Comparison of ENCODE assay signal across 14 cellular contexts in the genomic region with DNA sequence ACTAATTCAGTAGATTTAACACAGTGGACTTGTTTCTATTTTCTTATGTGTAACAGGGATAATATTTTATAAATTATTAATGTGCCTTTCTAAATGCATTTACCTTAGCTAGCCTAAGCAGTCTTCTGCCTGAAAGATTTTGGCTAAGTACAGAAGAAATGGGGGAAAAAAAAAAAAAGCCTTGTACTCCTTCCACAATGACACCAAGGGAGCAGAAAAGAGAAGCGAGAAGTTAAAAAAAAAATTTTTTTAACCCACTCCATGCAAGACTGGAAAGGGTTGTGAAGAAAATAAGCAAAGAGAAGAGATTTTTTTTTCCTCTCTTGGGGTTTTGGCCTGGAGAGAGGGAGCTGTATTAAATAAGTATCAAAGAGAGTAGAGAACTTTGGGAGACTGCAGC. TPM values are rescaled to one million over a fixed set of nuclear protein-coding genes. Genes with fewer than 3 reads are reported as not detected.
DNase-seq lines count a peak whose midpoint lies in the region; ATAC-seq and TF ChIP-seq lines count a peak whose summit lies in the region.
"Had no signal": no experiment of that assay in that cellular context is flagged by ENCODE, and none has a peak within 500 bp of the region (broad histone marks: within the 10 kb centered on the region; RNA-seq: fewer than 3 reads in every experiment).

No MANE protein-coding gene starts in this region.

- peaks cover 95% of the 10 kb centered on the region for H3K79me2 ChIP-seq in Karpas-422 (ENCODE audit: low read length)

- no peaks in the 10 kb centered on the region for H3K9me2 ChIP-seq in Karpas-422 (replicated peaks; ENCODE audit: insufficient read depth, low read length)

- H3K27ac Mint-ChIP-seq in activated CD4-positive, alpha-beta T cell treated with anti-CD3 and anti-CD28 coated beads, Interleukin-2, amount 10 ng/mL, durations not matched to agents 24 days and 14 days = peak overlapping the region; percentile 96
- H3K27ac Mint-ChIP-seq in natural killer cell = peak overlapping the region; percentile 83 to 89
- H3K27ac Mint-ChIP-seq: GM23338 had no signal

- H3K27me3 ChIP-seq in Karpas-422 (ENCODE audit: low read length) (no peaks in the 10 kb centered on the region), Peyer's patch (no peaks in the 10 kb centered on the region)
- H3K27me3 ChIP-seq: body of pancreas had no signal

- H3K4me2 ChIP-seq in Karpas-422 (ENCODE audit: low read depth, low read length, poor library complexity, severe bottlenecking) = peak overlapping the region; percentile 46
- H3K4me2 ChIP-seq: GM23338 had no signal

- no peaks in the 10 kb centered on the region for H3K9me3 ChIP-seq in Karpas-422 (ENCODE audit: low read length)
- H3K9me3 ChIP-seq in Peyer's patch = no peaks in the 10 kb centered on the region
- H3K9me3 ChIP-seq: body of pancreas, thoracic aorta had no signal

- H3K4me3 ChIP-seq in Karpas-422 (ENCODE audit: low read length) (no peak overlapping the region), Peyer's patch (no peak overlapping the region)
- H3K4me3 ChIP-seq: body of pancreas, GM23338, thoracic aorta had no signal

- H2AFZ ChIP-seq in Karpas-422 (ENCODE audit: low read length) = 0 out of 2 replicates have a peak overlapping the region, but pooled peaks have one; percentile 18
- H2AFZ ChIP-seq: GM23338 had no signal

- H3K9ac ChIP-seq in Karpas-422 (ENCODE audit: low read length) = no peak overlapping the region

- H4K20me1 ChIP-seq in Karpas-422 (ENCODE audit: insufficient read depth, low read depth, low read length) = no peaks in the 10 kb centered on the region

- peak overlapping the region; percentile 74 for H3K4me3 Mint-ChIP-seq in activated CD4-positive, alpha-beta T cell treated with anti-CD3 and anti-CD28 coated beads, Interleukin-2, amount 10 ng/mL, durations not matched to agents 24 days and 14 days
- H3K4me3 Mint-ChIP-seq in natural killer cell = peak overlapping the region; percentile 78
- H3K4me3 Mint-ChIP-seq: GM23338 had no signal

- ATAC-seq in GM21619 (IDR thresholded peaks at IDR 0.05; ENCODE audit: unreplicated experiment) (peak; percentile 4), natural killer cell (peak in 1 of 3 donors; percentile 20)
- ATAC-seq: body of pancreas, GM23338, Right ventricle myocardium inferior had no signal

- peaks cover 56% of the 10 kb centered on the region for H3K4me1 Mint-ChIP-seq in activated CD4-positive, alpha-beta T cell treated with anti-CD3 and anti-CD28 coated beads, Interleukin-2, amount 10 ng/mL, durations not matched to agents 24 days and 14 days
- H3K4me1 Mint-ChIP-seq in natural killer cell = peaks cover 19 to 27% of the 10 kb centered on the region in 2 donors

- H3K4me1 ChIP-seq in Karpas-422 (ENCODE audit: low read length) (peaks cover 55% of the 10 kb centered on the region), Peyer's patch (peaks cover 0 to 8% (median 0%) of the 10 kb centered on the region in 4 donors)
- H3K4me1 ChIP-seq: body of pancreas had no signal

- no peaks in the 10 kb centered on the region for H3K9me3 Mint-ChIP-seq in activated CD4-positive, alpha-beta T cell treated with anti-CD3 and anti-CD28 coated beads, Interleukin-2, amount 10 ng/mL, durations not matched to agents 24 days and 14 days
- H3K9me3 Mint-ChIP-seq in natural killer cell = peaks cover 0 to 2% of the 10 kb centered on the region in 2 donors
- H3K9me3 Mint-ChIP-seq: GM23338 had no signal

- no peak for TF ChIP-seq POLR2A in Peyer's patch (IDR thresholded peaks at IDR 0.05)

- H3K27me3 Mint-ChIP-seq in activated CD4-positive, alpha-beta T cell treated with anti-CD3 and anti-CD28 coated beads, Interleukin-2, amount 10 ng/mL, durations not matched to agents 24 days and 14 days = no peaks in the 10 kb centered on the region
- H3K27me3 Mint-ChIP-seq in natural killer cell (ENCODE audit: low read depth in 2 of 2) = peaks cover 3 to 8% of the 10 kb centered on the region in 2 donors

- peak overlapping the region; percentile 85 for H3K27ac ChIP-seq in Karpas-422 (ENCODE audit: low read length)
- peak overlapping the region in 2 of 4 donors; percentile 32 to 73 for H3K27ac ChIP-seq in Peyer's patch
- H3K27ac ChIP-seq: body of pancreas, thoracic aorta had no signal

- TF ChIP-seq CTCF in natural killer cell (IDR thresholded peaks at IDR 0.05) (no peak), Peyer's patch (IDR thresholded peaks at IDR 0.05) (no peak)

- H3K36me3 ChIP-seq in Karpas-422 (ENCODE audit: insufficient read depth, low read length) (no peaks in the 10 kb centered on the region), Peyer's patch (no peaks in the 10 kb centered on the region)
- H3K36me3 ChIP-seq: thoracic aorta had no signal

- H3K36me3 Mint-ChIP-seq in activated CD4-positive, alpha-beta T cell treated with anti-CD3 and anti-CD28 coated beads, Interleukin-2, amount 10 ng/mL, durations not matched to agents 24 days and 14 days (ENCODE audit: low read depth) = peaks cover 7% of the 10 kb centered on the region
- no peaks in the 10 kb centered on the region for H3K36me3 Mint-ChIP-seq in natural killer cell

- no peak for DNase-seq in activated CD4-positive, alpha-beta T cell treated with anti-CD3 and anti-CD28 coated beads, Interleukin-2, amount 10 ng/mL, durations not matched to agents 24 days and 14 days
- no peak for DNase-seq in activated CD4-positive, alpha-beta T cell treated with anti-CD3 and anti-CD28 coated beads, Interleukin-2, amount 50 U/mL, for 4 hours
- DNase-seq in Karpas-422 (no peak), natural killer cell (no peak), ecto neural progenitor cell (ENCODE audit: low spot score) (no peak), NCI-H1694 (lab: John Stamatoyannopoulos, UW) (no peak), Peyer's patch (no peak)
- DNase-seq: body of pancreas, erythroblast, islet precursor cell had no signal

- intact Hi-C loops in activated CD4-positive, alpha-beta T cell treated with anti-CD3 and anti-CD28 coated beads, Interleukin-2, amount 10 ng/mL, durations not matched to agents 24 days and 14 days (cut with micrococcal nuclease) = loop anchor here (10.0 kb wide), 1 partner anchor 877 kb away; a partner anchor contains a TSS
- intact Hi-C loops in natural killer cell (cut with micrococcal nuclease) = no loop called here

RNA-seq across cellular contexts. Expression of a gene that starts 28.7 kb away (rescaled TPM):
- total RNA-seq in activated CD4-positive, alpha-beta T cell treated with anti-CD3 and anti-CD28 coated beads, Interleukin-2, amount 10 ng/mL, durations not matched to agents 24 days and 14 days = 20.0 and 27.5 TPM in 2 replicates
- total RNA-seq in Karpas-422 (2014; rRNA removed; shearing (Covaris generic); ENCODE audit: low replicate concordance) = 188 and 207 TPM in 2 replicates
- total RNA-seq in natural killer cell (10 to 100 TPM in 2 of 3 donors, 1 to 10 TPM in 1; 5.8 to 15.3 (median 14.0) TPM), Peyer's patch (10 to 100 TPM in 3 of 4 donors, 1 to 10 TPM in 1; 7.5 to 39.2 (median 15.9) TPM)
- total RNA-seq: Right ventricle myocardium inferior had no signal
